ENCODE assay signal across 23 cellular contexts in genomic region chr10:92845926-92846325, GRCh38. TPM values are rescaled to one million over a fixed set of nuclear protein-coding genes. Genes with fewer than 3 reads are reported as not detected.
DNase-seq lines count a peak whose midpoint lies in the region; ATAC-seq and TF ChIP-seq lines count a peak whose summit lies in the region.
"Had no signal": no experiment of that assay in that cellular context is flagged by ENCODE, and none has a peak within 500 bp of the region (broad histone marks: within the 10 kb centered on the region; RNA-seq: fewer than 3 reads in every experiment).

No MANE protein-coding gene starts in this region.

- H3K9me3 ChIP-seq in upper lobe of left lung (no peaks in the 10 kb centered on the region), suprapubic skin (no peaks in the 10 kb centered on the region)
- H3K9me3 ChIP-seq: Caco-2, sigmoid colon had no signal

- H3K27me3 ChIP-seq in upper lobe of left lung (no peaks in the 10 kb centered on the region), suprapubic skin (no peaks in the 10 kb centered on the region)
- H3K27me3 ChIP-seq: sigmoid colon, SJCRH30 had no signal

- TF ChIP-seq CTCF in upper lobe of left lung (IDR thresholded peaks at IDR 0.05): no peak
- no peak for TF ChIP-seq CTCF in suprapubic skin (IDR thresholded peaks at IDR 0.05)

- no peaks in the 10 kb centered on the region for H3K9me3 Mint-ChIP-seq in activated naive CD8-positive, alpha-beta T cell treated with anti-CD3 and anti-CD28 coated beads, Interleukin-2, amount 50 U/mL, for 24 hours
- peaks cover 1% of the 10 kb centered on the region for H3K9me3 Mint-ChIP-seq in activated naive CD8-positive, alpha-beta T cell treated with anti-CD3 and anti-CD28 coated beads for 36 hours
- H3K9me3 Mint-ChIP-seq: HFFc6 had no signal

- TF ChIP-seq EP300 in upper lobe of left lung (IDR thresholded peaks at IDR 0.05) (no peak), suprapubic skin (IDR thresholded peaks at IDR 0.05) (no peak)

- TF ChIP-seq POLR2A in upper lobe of left lung (IDR thresholded peaks at IDR 0.05) (no peak), suprapubic skin (IDR thresholded peaks at IDR 0.05) (no peak)

- peaks cover 39% of the 10 kb centered on the region for H3K4me1 Mint-ChIP-seq in activated naive CD8-positive, alpha-beta T cell treated with anti-CD3 and anti-CD28 coated beads, Interleukin-2, amount 50 U/mL, for 24 hours
- peaks cover 37% of the 10 kb centered on the region for H3K4me1 Mint-ChIP-seq in activated naive CD8-positive, alpha-beta T cell treated with anti-CD3 and anti-CD28 coated beads for 36 hours

- H3K36me3 ChIP-seq in upper lobe of left lung (no peaks in the 10 kb centered on the region), suprapubic skin (no peaks in the 10 kb centered on the region)
- H3K36me3 ChIP-seq: sigmoid colon, SJCRH30 had no signal

- no peak overlapping the region for H3K4me3 Mint-ChIP-seq in activated naive CD8-positive, alpha-beta T cell treated with anti-CD3 and anti-CD28 coated beads, Interleukin-2, amount 50 U/mL, for 24 hours
- H3K4me3 Mint-ChIP-seq in activated naive CD8-positive, alpha-beta T cell treated with anti-CD3 and anti-CD28 coated beads for 36 hours: no peak overlapping the region
- H3K4me3 Mint-ChIP-seq: activated CD8-positive, alpha-beta T cell treated with anti-CD3 and anti-CD28 coated beads, Interleukin-2, amount 10 ng/mL, durations not matched to agents 7 days and 5 days; HFFc6 had no signal

- ATAC-seq in activated naive CD8-positive, alpha-beta T cell treated with anti-CD3 and anti-CD28 coated beads, Interleukin-2, amount 50 U/mL, for 24 hours: no peak
- ATAC-seq in upper lobe of left lung (ENCODE audit: low FRiP score in 2 of 2): no peak
- ATAC-seq: activated CD8-positive, alpha-beta T cell treated with anti-CD3 and anti-CD28 coated beads, Interleukin-2, amount 10 ng/mL, durations not matched to agents 7 days and 5 days had no signal

- DNase-seq in activated naive CD8-positive, alpha-beta T cell treated with anti-CD3 and anti-CD28 coated beads, Interleukin-2, amount 50 U/mL, for 24 hours: no peak
- DNase-seq in activated naive CD8-positive, alpha-beta T cell treated with anti-CD3 and anti-CD28 coated beads for 36 hours: no peak
- DNase-seq in NOMO-1 treated with dmso at 0.1 percent for 144 hours (lab: John Stamatoyannopoulos, UW; ENCODE audit: unreplicated experiment): peak; percentile 42
- DNase-seq in dedifferentiated amniotic fluid mesenchymal stem cell (ENCODE audit: extremely low spot score): peak; percentile 13
- DNase-seq in upper lobe of left lung: peak in 1 of 2 donors; percentile 45
- DNase-seq in NCI-H2107 treated with DMSO at 0.1 percent for 48 hours (lab: John Stamatoyannopoulos, UW; ENCODE audit: unreplicated experiment): no peak
- no peak for DNase-seq in suprapubic skin (ENCODE audit: low spot score in 2 of 2)
- DNase-seq in stimulated activated naive CD4-positive, alpha-beta T cell (lab: John Stamatoyannopoulos, UW): no peak
- DNase-seq: activated CD8-positive, alpha-beta T cell treated with anti-CD3 and anti-CD28 coated beads, Interleukin-2, amount 10 ng/mL, durations not matched to agents 7 days and 5 days; activated effector memory CD4-positive, alpha-beta T cell treated with anti-CD3 and anti-CD28 coated beads, Interleukin-2, amount 50 U/mL, for 16 hours; Caco-2; cortex of kidney; HFFc6; mesendoderm; NCI-H1436 treated with DMSO at 0.1 percent for 48 hours; NCI-H345; occipital lobe; sigmoid colon; SJCRH30; stimulated activated CD4-positive, alpha-beta T cell treated with anti-CD3 and anti-CD28 coated beads, Interleukin-4, amount 100 ng/mL, for 1 hour; stimulated activated CD8-positive, alpha-beta memory T cell treated with anti-CD3 and anti-CD28 coated beads, Interleukin-4, amount 100 ng/mL, for 48 hours; trophoblast cell had no signal

- peaks cover under 1% of the 10 kb centered on the region for H3K36me3 Mint-ChIP-seq in activated naive CD8-positive, alpha-beta T cell treated with anti-CD3 and anti-CD28 coated beads, Interleukin-2, amount 50 U/mL, for 24 hours (ENCODE audit: low read depth)
- H3K36me3 Mint-ChIP-seq in activated naive CD8-positive, alpha-beta T cell treated with anti-CD3 and anti-CD28 coated beads for 36 hours: no peaks in the 10 kb centered on the region

- H3K27me3 Mint-ChIP-seq in activated naive CD8-positive, alpha-beta T cell treated with anti-CD3 and anti-CD28 coated beads, Interleukin-2, amount 50 U/mL, for 24 hours: no peaks in the 10 kb centered on the region
- H3K27me3 Mint-ChIP-seq in activated naive CD8-positive, alpha-beta T cell treated with anti-CD3 and anti-CD28 coated beads for 36 hours: peaks cover 3% of the 10 kb centered on the region

- H3K4me1 ChIP-seq in upper lobe of left lung (peaks cover 18 to 27% (median 21%) of the 10 kb centered on the region in 4 donors), suprapubic skin (peaks cover 18% of the 10 kb centered on the region)

- H3K27ac Mint-ChIP-seq in activated naive CD8-positive, alpha-beta T cell treated with anti-CD3 and anti-CD28 coated beads, Interleukin-2, amount 50 U/mL, for 24 hours: peak overlapping the region; percentile 4
- no peak overlapping the region for H3K27ac Mint-ChIP-seq in activated naive CD8-positive, alpha-beta T cell treated with anti-CD3 and anti-CD28 coated beads for 36 hours
- H3K27ac Mint-ChIP-seq: activated CD8-positive, alpha-beta T cell treated with anti-CD3 and anti-CD28 coated beads, Interleukin-2, amount 10 ng/mL, durations not matched to agents 7 days and 5 days; HFFc6 had no signal

- H3K4me3 ChIP-seq in upper lobe of left lung: no peak overlapping the region
- no peak overlapping the region for H3K4me3 ChIP-seq in suprapubic skin
- H3K4me3 ChIP-seq: sigmoid colon, SJCRH30 had no signal

- peak overlapping the region; percentile 5 to 97 (median 56) for H3K27ac ChIP-seq in upper lobe of left lung
- no peak overlapping the region for H3K27ac ChIP-seq in suprapubic skin
- H3K27ac ChIP-seq: epithelial cell of prostate, sigmoid colon, SJCRH30 had no signal

- 46 to 61% methylated on average over 3 of the region's 3 CpGs for WGBS in upper lobe of left lung, 2 donors
- 80% methylated on average over 3 of the region's 3 CpGs for WGBS in suprapubic skin

RNA-seq across cellular contexts. Expression of gene EXOC6, which starts 2.4 kb away (rescaled TPM):
- 10 to 100 TPM; 11.9 to 12.4 TPM for total RNA-seq in activated naive CD8-positive, alpha-beta T cell treated with anti-CD3 and anti-CD28 coated beads for 36 hours
- total RNA-seq in upper lobe of left lung (10 to 100 TPM in 5 of 6 donors, 1 to 10 TPM in 1; 7.1 to 27.3 (median 20.1) TPM), suprapubic skin (1 to 10 TPM; 5.0 to 9.3 (median 8.3) TPM)

Comparison
In these comparisons a context has a peak if more than half of its experiments do, and no peak if none do; other contexts are left out.
1. DNase-seq: peak in NOMO-1 treated with dmso at 0.1 percent for 144 hours (single experiment) and dedifferentiated amniotic fluid mesenchymal stem cell (single experiment); none in activated naive CD8-positive, alpha-beta T cell treated with anti-CD3 and anti-CD28 coated beads, Interleukin-2, amount 50 U/mL, for 24 hours (single experiment), activated naive CD8-positive, alpha-beta T cell treated with anti-CD3 and anti-CD28 coated beads for 36 hours (single experiment), NCI-H2107 treated with DMSO at 0.1 percent for 48 hours (single experiment), suprapubic skin (0 of 2) and stimulated activated naive CD4-positive, alpha-beta T cell (0 of 6).